21 cellular contexts compared by ENCODE assay signal in the genomic region with DNA sequence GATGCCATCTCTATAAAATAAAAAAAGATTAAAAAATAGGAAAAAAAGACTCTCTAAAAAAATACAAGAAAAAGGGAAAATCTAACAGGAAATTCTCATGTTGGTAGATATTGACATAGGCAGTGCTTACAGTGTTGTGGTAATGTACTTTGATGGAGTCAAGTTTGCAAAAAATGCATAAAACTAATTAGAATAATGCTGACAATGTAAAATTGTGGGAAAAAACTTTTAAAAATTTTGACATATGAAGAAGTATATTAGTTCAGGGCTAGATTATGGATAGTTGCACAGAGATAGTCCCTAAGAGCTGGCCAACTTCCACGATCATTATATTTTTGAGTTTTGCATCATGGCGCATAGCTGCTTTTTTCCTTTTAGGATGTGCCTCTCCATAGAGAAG.
DNase-seq lines count a peak whose midpoint lies in the region; ATAC-seq, FAIRE-seq and TF ChIP-seq lines count a peak whose summit lies in the region.
"Had no signal": no experiment of that assay in that cellular context is flagged by ENCODE, and none has a peak within 500 bp of the region (broad histone marks: within the 10 kb centered on the region; RNA-seq: fewer than 3 reads in every experiment).

No MANE protein-coding gene starts in this region.

- intact Hi-C loops in HepG2 (cut with micrococcal nuclease; ENCODE audit: unreplicated experiment) (loop anchor here (10.0 kb wide), 1 partner anchor 111 kb away; no protein-coding TSS in a partner anchor), right lobe of liver (cut with DNase I) (no loop called here), K562 (cut with micrococcal nuclease) (no loop called here)

- WGBS in HepG2 (ENCODE audit: low lambda C conversion rate): 95% methylated on average over 2 of the region's 2 CpGs
- WGBS in right lobe of liver (ENCODE audit: insufficient coverage, low coverage, low lambda C conversion rate, missing lambda C conversion rate): 83% methylated on average over 2 of the region's 2 CpGs
- 90% methylated on average over 2 of the region's 2 CpGs for WGBS in K562 (ENCODE audit: insufficient coverage, low coverage, missing lambda C conversion rate)

- BruUV-seq in HepG2 (replicated peaks; lab: Mats Ljungman, UMichigan): no TSS peak
- BruUV-seq in K562 (replicated peaks; lab: Mats Ljungman, UMichigan): no TSS peak

- H3K27ac ChIP-seq in HepG2 (ENCODE audit: extremely low read length, insufficient read depth, low read length) (no peak overlapping the region), right lobe of liver (no peak overlapping the region), K562 (ENCODE audit: extremely low read depth, low read depth, low read length) (no peak overlapping the region)
- H3K27ac ChIP-seq: 22Rv1, BLaER1 had no signal

- ATAC-seq in HepG2 (no peak), right lobe of liver (no peak), K562 (no peak), GM19324 (IDR thresholded peaks at IDR 0.05; ENCODE audit: low FRiP score, unreplicated experiment) (no peak)

- DNase-seq in HepG2 (ENCODE audit: low spot score) (no peak), right lobe of liver (no peak), K562 (ENCODE audit: extremely low read depth in 1 of 4, low spot score in 3 of 4) (no peak), NCI-H510A (lab: John Stamatoyannopoulos, UW) (no peak)
- DNase-seq: ACHN; BE2C; C1 segment of cervical spinal cord; Caco-2; Calu3; CD4-positive, alpha-beta memory T cell; CD4-positive, CD25-positive, alpha-beta regulatory T cell; CD8-positive, alpha-beta memory T cell; DMS79 treated with DMSO at 0.1 percent for 48 hours; GF-D8 had no signal

- in situ Hi-C loops in HepG2 (cut with HindIII; ENCODE audit: extremely low pct_ligation_motif_present, low pct_unique_long_range_greater_than_20kb) (no loop called here), K562 (cut with MboI) (no loop called here)

- TF ChIP-seq POLR2A in HepG2 (IDR thresholded peaks at IDR 0.05; ENCODE audit: insufficient read depth in 1 of 2, low read depth in 2 of 2, low read length in 2 of 2) (no peak), right lobe of liver (IDR thresholded peaks at IDR 0.05) (no peak), K562 (conservative IDR thresholded peaks at IDR 0.05) (no peak)

- CTCF ChIA-PET in HepG2 (lab: Yijun Ruan, JAX; ENCODE audit: low intra/inter-chr PET ratio, low total read pairs): no interaction called here
- CTCF ChIA-PET in K562 (lab: Yijun Ruan, JAX; ENCODE audit: low intra/inter-chr PET ratio): no interaction called here

- TF ChIP-seq RAD21 in HepG2 (CRISPR knock-in tag; IDR thresholded peaks at IDR 0.05) (no peak), K562 (CRISPR knock-in tag; conservative IDR thresholded peaks at IDR 0.05 in 1 of 2, IDR thresholded peaks at IDR 0.05 in 1 of 2) (no peak)

- H3K9me1 ChIP-seq in K562 (ENCODE audit: control insufficient read depth, insufficient read depth, low read length): no peaks in the 10 kb centered on the region

- no peaks in the 10 kb centered on the region; a peak in 1 of 5 replicates for H3K36me3 ChIP-seq in HepG2 (replicated peaks in 1 of 2; ENCODE audit: control insufficient read depth in 1 of 2, insufficient read depth in 2 of 2, low read length in 2 of 2)
- H3K36me3 ChIP-seq in right lobe of liver: no peaks in the 10 kb centered on the region
- H3K36me3 ChIP-seq in K562 (ENCODE audit: control insufficient read depth, insufficient read depth, low read length): no peaks in the 10 kb centered on the region
- H3K36me3 ChIP-seq: BE2C had no signal

- no peak overlapping the region for H3K4me3 ChIP-seq in HepG2 (replicated peaks in 1 of 3; ENCODE audit: insufficient read depth in 1 of 3, low read depth in 2 of 3, low read length in 3 of 3)
- H3K4me3 ChIP-seq in right lobe of liver: no peak overlapping the region
- H3K4me3 ChIP-seq in K562: no peak overlapping the region
- H3K4me3 ChIP-seq: BLaER1 had no signal

- TF ChIP-seq CTCF in HepG2 (CRISPR knock-in tag; IDR thresholded peaks at IDR 0.05): no peak
- no peak for TF ChIP-seq CTCF in right lobe of liver (IDR thresholded peaks at IDR 0.05)
- TF ChIP-seq CTCF in K562 (IDR thresholded peaks at IDR 0.05 in 2 of 3, conservative IDR thresholded peaks at IDR 0.05 in 1 of 3; ENCODE audit: insufficient read depth in 2 of 3, low read depth in 1 of 3, low read length in 3 of 3): no peak

- H4K20me1 ChIP-seq in HepG2 (ENCODE audit: insufficient read depth, low read length) (no peaks in the 10 kb centered on the region), K562 (replicated peaks; ENCODE audit: control insufficient read depth, insufficient read depth, low read length) (no peaks in the 10 kb centered on the region)
- H4K20me1 ChIP-seq: BLaER1 had no signal

- H2AFZ ChIP-seq in HepG2 (ENCODE audit: low read length): no peak overlapping the region
- no peak overlapping the region for H2AFZ ChIP-seq in K562 (ENCODE audit: low read depth, low read length)

- H3K4me2 ChIP-seq in HepG2 (ENCODE audit: low read depth, low read length) (no peak overlapping the region), K562 (ENCODE audit: insufficient read depth, low read length) (no peak overlapping the region)
- H3K4me2 ChIP-seq: BLaER1 had no signal

- H3K27me3 ChIP-seq in HepG2 (ENCODE audit: control insufficient read depth in 1 of 2, insufficient read depth in 2 of 2, low read length in 2 of 2) (no peaks in the 10 kb centered on the region), right lobe of liver (no peaks in the 10 kb centered on the region), K562 (ENCODE audit: control insufficient read depth in 2 of 2, insufficient read depth in 2 of 2, low read length in 2 of 2) (no peaks in the 10 kb centered on the region)
- H3K27me3 ChIP-seq: BE2C, BLaER1 had no signal

- H3K9ac ChIP-seq in HepG2 (ENCODE audit: insufficient read depth, low read depth, low read length) (no peak overlapping the region), K562 (ENCODE audit: insufficient read depth in 1 of 2, low read depth in 2 of 2, low read length in 2 of 2) (no peak overlapping the region)
- H3K9ac ChIP-seq: BLaER1 had no signal

- H3K4me1 ChIP-seq in HepG2 (ENCODE audit: insufficient read depth, low read length) (no peaks in the 10 kb centered on the region), right lobe of liver (no peaks in the 10 kb centered on the region), K562 (replicated peaks in 1 of 2; ENCODE audit: control insufficient read depth in 2 of 2, insufficient read depth in 2 of 2, low read length in 2 of 2) (no peaks in the 10 kb centered on the region)
- H3K4me1 ChIP-seq: BE2C, BLaER1, Caco-2 had no signal

- H3K79me2 ChIP-seq in HepG2 (ENCODE audit: insufficient read depth, low read length): no peaks in the 10 kb centered on the region
- H3K79me2 ChIP-seq in K562 (ENCODE audit: control insufficient read depth, insufficient read depth, low read length): no peaks in the 10 kb centered on the region

- no peak for TF ChIP-seq EP300 in HepG2 (IDR thresholded peaks at IDR 0.05; ENCODE audit: low read depth in 2 of 2, low read length in 2 of 2)
- TF ChIP-seq EP300 in HepG2 (CRISPR knock-in tag; IDR thresholded peaks at IDR 0.05; ENCODE audit: borderline replicate concordance): no peak
- no peak for TF ChIP-seq EP300 in K562 (IDR thresholded peaks at IDR 0.05; ENCODE audit: low read length)

- FAIRE-seq in HepG2 (lab: Jason Lieb, UNC) (no peak), K562 (lab: Jason Lieb, UNC) (no peak)
- FAIRE-seq: D721Med, G401.6, GM12891, GM19239 had no signal

- H3K9me3 ChIP-seq in HepG2 (ENCODE audit: low read length) (no peaks in the 10 kb centered on the region), right lobe of liver (no peaks in the 10 kb centered on the region), K562 (replicated peaks; ENCODE audit: control insufficient read depth, insufficient read depth, low read depth, low read length) (no peaks in the 10 kb centered on the region)
- H3K9me3 ChIP-seq: BE2C, BLaER1, Caco-2 had no signal

- POLR2A ChIA-PET in HepG2 (lab: Yijun Ruan, JAX): no interaction called here
- POLR2A ChIA-PET in K562 (lab: Yijun Ruan, JAX): interaction anchor here (0.6 kb wide), 1 partner anchor 127 kb away, joined by 3 read pairs; no protein-coding TSS in a partner anchor

TF ChIP-seq in HepG2, 621 proteins besides CTCF, POLR2A, EP300 and RAD21:
- peak; percentile 93 to 97 for TF ChIP-seq MAFK (conservative IDR thresholded peaks at IDR 0.05 in 1 of 2, IDR thresholded peaks at IDR 0.05 in 1 of 2; ENCODE audit: low read length in 2 of 2)
- no peak for TF ChIP-seq ZEB1 (IDR thresholded peaks at IDR 0.05; ENCODE audit: insufficient replicate concordance, low read depth)
- peak; percentile 97 for TF ChIP-seq MAFF (IDR thresholded peaks at IDR 0.05; ENCODE audit: low read depth, low read length)
TF ChIP-seq in HepG2: peak in this region for 2.

TF ChIP-seq in K562, 482 proteins besides CTCF, POLR2A, EP300 and RAD21 (continues in another document):
- TF ChIP-seq TARDBP (IDR thresholded peaks at IDR 0.05) (no peak), CBFA2T2 (conservative IDR thresholded peaks at IDR 0.05) (no peak), CLOCK (CRISPR knock-in tag; IDR thresholded peaks at IDR 0.05; ENCODE audit: borderline replicate concordance) (no peak)

Comparison
In these comparisons a context has a peak if more than half of its experiments do, and no peak if none do; other contexts are left out.
1. Of the 241 proteins assayed by ChIP-seq in both HepG2 and K562: peak only in HepG2: none; only in K562: MAFG; in both: MAFF and MAFK; in neither: 238.